Comparison of ENCODE assay signal across 15 cellular contexts in genomic region chr1:56438901-56439551, GRCh38.
"Had no signal": no experiment of that assay in that cellular context is flagged by ENCODE, and none has a peak within 500 bp of the region (broad histone marks: within the 10 kb centered on the region; RNA-seq: fewer than 3 reads in every experiment).

No MANE protein-coding gene starts in this region.

- ATAC-seq: body of pancreas; gastroesophageal sphincter; pancreas; stimulated activated effector memory CD8-positive, alpha-beta T cell treated with anti-CD3 and anti-CD28 coated beads, Interleukin-12 subunit alpha, Interleukin-12 subunit beta, amount 100 ng/mL, for 72 hours had no signal

- H3K36me3 Mint-ChIP-seq: activated naive CD8-positive, alpha-beta T cell; stimulated activated effector memory CD8-positive, alpha-beta T cell treated with anti-CD3 and anti-CD28 coated beads, Interleukin-12 subunit alpha, Interleukin-12 subunit beta, amount 100 ng/mL, for 72 hours had no signal

- H3K9me3 ChIP-seq: body of pancreas, gastroesophageal sphincter, pancreas, thyroid gland, uterus had no signal

- H3K27me3 ChIP-seq: body of pancreas, gastroesophageal sphincter, pancreas, thyroid gland, uterus had no signal

- H3K9me3 Mint-ChIP-seq: activated CD4-positive, alpha-beta T cell treated with anti-CD3 and anti-CD28 coated beads, Interleukin-2, amount 10 ng/mL, durations not matched to agents 7 days and 5 days; stimulated activated effector memory CD8-positive, alpha-beta T cell treated with anti-CD3 and anti-CD28 coated beads, Interleukin-12 subunit alpha, Interleukin-12 subunit beta, amount 100 ng/mL, for 72 hours had no signal

- H3K4me3 Mint-ChIP-seq: activated CD4-positive, alpha-beta T cell treated with anti-CD3 and anti-CD28 coated beads, Interleukin-2, amount 10 ng/mL, durations not matched to agents 7 days and 5 days; activated naive CD8-positive, alpha-beta T cell; stimulated activated effector memory CD8-positive, alpha-beta T cell treated with anti-CD3 and anti-CD28 coated beads, Interleukin-12 subunit alpha, Interleukin-12 subunit beta, amount 100 ng/mL, for 72 hours had no signal

- H3K27me3 Mint-ChIP-seq: activated CD4-positive, alpha-beta T cell treated with anti-CD3 and anti-CD28 coated beads, Interleukin-2, amount 10 ng/mL, durations not matched to agents 7 days and 5 days; activated naive CD8-positive, alpha-beta T cell had no signal

- H3K4me1 Mint-ChIP-seq: activated CD4-positive, alpha-beta T cell treated with anti-CD3 and anti-CD28 coated beads, Interleukin-2, amount 10 ng/mL, durations not matched to agents 7 days and 5 days; stimulated activated effector memory CD8-positive, alpha-beta T cell treated with anti-CD3 and anti-CD28 coated beads, Interleukin-12 subunit alpha, Interleukin-12 subunit beta, amount 100 ng/mL, for 72 hours had no signal

- H3K4me3 ChIP-seq: body of pancreas, gastroesophageal sphincter, pancreas, thyroid gland, uterus had no signal

- H3K36me3 ChIP-seq: gastroesophageal sphincter, pancreas, thyroid gland, uterus had no signal

- H3K27ac Mint-ChIP-seq: activated CD4-positive, alpha-beta T cell treated with anti-CD3 and anti-CD28 coated beads, Interleukin-2, amount 10 ng/mL, durations not matched to agents 7 days and 5 days; activated naive CD8-positive, alpha-beta T cell; stimulated activated effector memory CD8-positive, alpha-beta T cell treated with anti-CD3 and anti-CD28 coated beads, Interleukin-12 subunit alpha, Interleukin-12 subunit beta, amount 100 ng/mL, for 72 hours had no signal

- H3K4me1 ChIP-seq: pancreas, uterus had no signal

- H3K27ac ChIP-seq: body of pancreas, gastroesophageal sphincter, pancreas, thyroid gland, uterus had no signal

- DNase-seq: activated CD4-positive, alpha-beta T cell treated with anti-CD3 and anti-CD28 coated beads, Interleukin-2, amount 10 ng/mL, durations not matched to agents 7 days and 5 days; activated CD4-positive, CD25-positive, alpha-beta regulatory T cell; activated CD8-positive, alpha-beta memory T cell treated with anti-CD3 and anti-CD28 coated beads for 24 hours; activated gamma-delta T cell treated with Interleukin-2 at 50 U/mL for 16 hours; amniotic stem cell; cerebellar nuclear complex; islet precursor cell; pancreas; SW 1271; uterus had no signal
